ENCODE assay signal across 12 cellular contexts in the genomic region with DNA sequence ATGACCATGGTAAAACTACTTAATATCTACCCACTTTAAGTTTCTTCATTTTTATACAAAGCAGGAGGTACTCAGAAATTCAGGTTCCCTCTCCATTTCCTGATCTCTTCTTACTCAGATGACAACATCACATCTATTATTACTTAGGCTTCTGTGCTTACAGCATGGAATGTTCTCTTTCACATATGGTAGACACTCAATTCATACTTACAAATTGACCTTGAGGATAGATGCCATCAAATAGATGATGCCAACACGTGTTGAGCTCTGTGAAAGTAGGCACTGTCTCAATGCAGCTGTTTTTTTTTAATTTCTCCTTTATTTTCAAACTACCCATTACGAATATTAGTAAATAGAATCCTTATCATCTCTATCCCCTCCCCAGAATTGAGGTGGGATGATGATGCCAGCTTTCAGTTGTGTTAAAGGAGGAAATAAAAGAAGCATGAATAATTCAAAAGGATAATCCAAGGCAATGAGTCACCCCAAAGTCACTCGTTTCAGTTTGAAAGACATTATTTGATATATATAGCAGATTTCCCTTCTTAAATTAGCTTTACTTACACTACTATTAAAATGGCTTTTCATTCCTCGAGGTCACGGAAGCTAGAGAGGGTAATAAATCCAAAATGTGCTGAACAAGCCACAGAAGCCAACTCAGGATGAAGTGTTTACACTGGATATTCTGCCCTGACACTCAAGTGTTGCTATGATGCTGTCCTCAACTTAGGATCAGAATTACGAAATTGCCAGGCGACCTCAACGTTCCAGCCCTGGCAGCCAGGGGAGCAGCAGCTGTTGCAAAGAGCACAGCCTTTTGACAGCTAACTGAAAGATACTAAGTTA.
A peak's percentile ranks its signal among the peaks of the same experiment; 100 is the strongest.
DNase-seq lines count a peak whose midpoint lies in the region; ATAC-seq, FAIRE-seq and TF ChIP-seq lines count a peak whose summit lies in the region.
"Had no signal": no experiment of that assay in that cellular context is flagged by ENCODE, and none has a peak within 500 bp of the region (broad histone marks: within the 10 kb centered on the region; RNA-seq: fewer than 3 reads in every experiment).

No MANE protein-coding gene starts in this region.

- no peak for TF ChIP-seq EP300 in HepG2 (IDR thresholded peaks at IDR 0.05; ENCODE audit: low read depth in 2 of 2, low read length in 2 of 2)
- no peak for TF ChIP-seq EP300 in HepG2 (CRISPR knock-in tag; IDR thresholded peaks at IDR 0.05; ENCODE audit: borderline replicate concordance)

- H3K27me3 ChIP-seq in liver (ENCODE audit: control insufficient read depth in 4 of 4, insufficient read depth in 4 of 4, low read length in 3 of 4), result peaks cover 0 to 2% (median 0%) of the 10 kb centered on the region in 4 donors
- no peaks in the 10 kb centered on the region for H3K27me3 ChIP-seq in HepG2 (ENCODE audit: control insufficient read depth in 1 of 2, insufficient read depth in 2 of 2, low read length in 2 of 2)

- H3K4me2 ChIP-seq in HepG2 (ENCODE audit: low read depth, low read length), result no peak overlapping the region

- H4K20me1 ChIP-seq in HepG2 (ENCODE audit: insufficient read depth, low read length), result no peaks in the 10 kb centered on the region

- no peak for FAIRE-seq in HepG2 (lab: Jason Lieb, UNC)

- no peak for TF ChIP-seq POLR2A in HepG2 (IDR thresholded peaks at IDR 0.05; ENCODE audit: insufficient read depth in 1 of 2, low read depth in 2 of 2, low read length in 2 of 2)

- H3K27ac ChIP-seq in liver (ENCODE audit: low read depth in 1 of 2, low read length in 2 of 2), result no peak overlapping the region
- H3K27ac ChIP-seq in HepG2 (ENCODE audit: extremely low read length, insufficient read depth, low read length), result no peak overlapping the region
- H3K27ac ChIP-seq: prostate gland had no signal

- POLR2A ChIA-PET in HepG2 (lab: Yijun Ruan, JAX), result no interaction called here

- no TSS peak for BruUV-seq in HepG2 (replicated peaks; lab: Mats Ljungman, UMichigan)

- no peak for TF ChIP-seq CTCF in liver (IDR thresholded peaks at IDR 0.05; ENCODE audit: low read depth, low read length, missing input control)
- TF ChIP-seq CTCF in HepG2 (CRISPR knock-in tag; IDR thresholded peaks at IDR 0.05), result no peak
- TF ChIP-seq CTCF in foreskin fibroblast (IDR thresholded peaks at IDR 0.05; ENCODE audit: low read depth, low read length), result no peak
- TF ChIP-seq CTCF in GM10266 (IDR thresholded peaks at IDR 0.05; ENCODE audit: control insufficient read depth, insufficient read depth, low read depth, missing control alignments), result no peak

- H3K9ac ChIP-seq in liver (ENCODE audit: low read depth in 1 of 2, low read length in 2 of 2) (no peak overlapping the region), HepG2 (ENCODE audit: insufficient read depth, low read depth, low read length) (no peak overlapping the region)

- TF ChIP-seq RAD21 in liver (IDR thresholded peaks at IDR 0.05) (peak in 1 of 2 donors; percentile 26), HepG2 (CRISPR knock-in tag; IDR thresholded peaks at IDR 0.05) (no peak)

- H3K79me2 ChIP-seq in HepG2 (ENCODE audit: insufficient read depth, low read length), result no peaks in the 10 kb centered on the region

- intact Hi-C loops in HepG2 (cut with micrococcal nuclease; ENCODE audit: unreplicated experiment), result no loop called here

- ATAC-seq in HepG2, result no peak
- no peak for ATAC-seq in HG02973 (IDR thresholded peaks at IDR 0.05; ENCODE audit: unreplicated experiment)
- no peak for ATAC-seq in HG03108 (IDR thresholded peaks at IDR 0.05; ENCODE audit: unreplicated experiment)
- no peak for ATAC-seq in HG02678 (IDR thresholded peaks at IDR 0.05; ENCODE audit: unreplicated experiment)

- no peak for DNase-seq in HepG2 (ENCODE audit: low spot score)
- peak; percentile 29 for DNase-seq in RKO (ENCODE audit: low spot score)
- DNase-seq in foreskin fibroblast, result peak; percentile 80 to 84
- DNase-seq in GM10266 (ENCODE audit: extremely low spot score), result no peak
- DNase-seq: activated CD4-positive, alpha-beta T cell treated with anti-CD3 and anti-CD28 coated beads for 48 hours; CD4-positive, CD25-positive, alpha-beta regulatory T cell; NCI-H446 treated with DMSO at 0.1 percent for 48 hours had no signal

- H3K36me3 ChIP-seq in liver (ENCODE audit: control insufficient read depth in 4 of 4, insufficient read depth in 3 of 4, low read depth in 1 of 4, low read length in 3 of 4) (no peaks in the 10 kb centered on the region), HepG2 (replicated peaks in 1 of 2; ENCODE audit: control insufficient read depth in 1 of 2, insufficient read depth in 2 of 2, low read length in 2 of 2) (no peaks in the 10 kb centered on the region)
- H3K36me3 ChIP-seq: prostate gland had no signal

- H3K4me1 ChIP-seq in liver (ENCODE audit: control insufficient read depth in 4 of 4, insufficient read depth in 4 of 4, low read length in 3 of 4) (peaks cover 0 to 2% (median 0%) of the 10 kb centered on the region in 4 donors), HepG2 (ENCODE audit: insufficient read depth, low read length) (no peaks in the 10 kb centered on the region)
- H3K4me1 ChIP-seq: prostate gland had no signal

- H3K4me3 ChIP-seq in liver (ENCODE audit: low read depth in 1 of 3, low read length in 3 of 3) (no peak overlapping the region), HepG2 (replicated peaks in 1 of 3; ENCODE audit: insufficient read depth in 1 of 3, low read depth in 2 of 3, low read length in 3 of 3) (no peak overlapping the region), foreskin fibroblast (ENCODE audit: low read depth in 1 of 2, low read length in 2 of 2) (no peak overlapping the region)
- H3K4me3 ChIP-seq: prostate gland had no signal

- CTCF ChIA-PET in HepG2 (lab: Yijun Ruan, JAX; ENCODE audit: low intra/inter-chr PET ratio, low total read pairs), result no interaction called here

- in situ Hi-C loops in HepG2 (cut with HindIII; ENCODE audit: extremely low pct_ligation_motif_present, low pct_unique_long_range_greater_than_20kb), result no loop called here

- H3K9me3 ChIP-seq in liver (ENCODE audit: control insufficient read depth in 4 of 4, low read length in 3 of 4) (no peaks in the 10 kb centered on the region), HepG2 (ENCODE audit: low read length) (no peaks in the 10 kb centered on the region)
- H3K9me3 ChIP-seq: prostate gland had no signal

- WGBS in liver, result 51% methylated on average over 8 of the region's 8 CpGs
- 12% methylated on average over 8 of the region's 8 CpGs for WGBS in HepG2 (ENCODE audit: low lambda C conversion rate)

- no peak overlapping the region for H2AFZ ChIP-seq in HepG2 (ENCODE audit: low read length)

TF ChIP-seq in liver, 16 proteins besides CTCF, POLR2A, EP300 and RAD21 (continues in another document):
- no peak for TF ChIP-seq RXRA (IDR thresholded peaks at IDR 0.05)
- TF ChIP-seq, protein P1, sequence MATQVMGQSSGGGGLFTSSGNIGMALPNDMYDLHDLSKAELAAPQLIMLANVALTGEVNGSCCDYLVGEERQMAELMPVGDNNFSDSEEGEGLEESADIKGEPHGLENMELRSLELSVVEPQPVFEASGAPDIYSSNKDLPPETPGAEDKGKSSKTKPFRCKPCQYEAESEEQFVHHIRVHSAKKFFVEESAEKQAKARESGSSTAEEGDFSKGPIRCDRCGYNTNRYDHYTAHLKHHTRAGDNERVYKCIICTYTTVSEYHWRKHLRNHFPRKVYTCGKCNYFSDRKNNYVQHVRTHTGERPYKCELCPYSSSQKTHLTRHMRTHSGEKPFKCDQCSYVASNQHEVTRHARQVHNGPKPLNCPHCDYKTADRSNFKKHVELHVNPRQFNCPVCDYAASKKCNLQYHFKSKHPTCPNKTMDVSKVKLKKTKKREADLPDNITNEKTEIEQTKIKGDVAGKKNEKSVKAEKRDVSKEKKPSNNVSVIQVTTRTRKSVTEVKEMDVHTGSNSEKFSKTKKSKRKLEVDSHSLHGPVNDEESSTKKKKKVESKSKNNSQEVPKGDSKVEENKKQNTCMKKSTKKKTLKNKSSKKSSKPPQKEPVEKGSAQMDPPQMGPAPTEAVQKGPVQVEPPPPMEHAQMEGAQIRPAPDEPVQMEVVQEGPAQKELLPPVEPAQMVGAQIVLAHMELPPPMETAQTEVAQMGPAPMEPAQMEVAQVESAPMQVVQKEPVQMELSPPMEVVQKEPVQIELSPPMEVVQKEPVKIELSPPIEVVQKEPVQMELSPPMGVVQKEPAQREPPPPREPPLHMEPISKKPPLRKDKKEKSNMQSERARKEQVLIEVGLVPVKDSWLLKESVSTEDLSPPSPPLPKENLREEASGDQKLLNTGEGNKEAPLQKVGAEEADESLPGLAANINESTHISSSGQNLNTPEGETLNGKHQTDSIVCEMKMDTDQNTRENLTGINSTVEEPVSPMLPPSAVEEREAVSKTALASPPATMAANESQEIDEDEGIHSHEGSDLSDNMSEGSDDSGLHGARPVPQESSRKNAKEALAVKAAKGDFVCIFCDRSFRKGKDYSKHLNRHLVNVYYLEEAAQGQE (IDR thresholded peaks at IDR 0.05), result no peak

TF ChIP-seq in HepG2, 621 proteins besides CTCF, POLR2A, EP300 and RAD21 (continues in another document):
- no peak for TF ChIP-seq POLR2G (IDR thresholded peaks at IDR 0.05; ENCODE audit: low read depth, low read length)
- TF ChIP-seq, protein P2, sequence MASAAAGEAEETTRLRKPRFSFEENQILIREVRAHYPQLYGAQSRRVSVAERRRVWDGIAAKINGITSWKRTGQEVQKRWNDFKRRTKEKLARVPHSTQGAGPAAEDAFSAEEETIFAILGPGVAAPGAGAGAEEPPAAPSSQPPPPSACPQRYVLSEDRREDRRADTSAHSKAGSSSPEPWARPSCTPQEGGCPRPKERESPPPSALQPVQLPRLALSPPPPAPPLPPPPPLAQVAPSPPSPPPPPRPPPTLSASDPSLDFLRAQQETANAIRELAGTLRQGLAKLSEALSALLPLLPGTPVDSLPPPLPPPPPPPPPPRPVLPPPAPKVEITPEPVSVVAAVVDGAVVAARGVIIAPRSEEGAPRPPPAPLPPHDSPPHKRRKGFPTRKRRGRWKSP (CRISPR knock-in tag; IDR thresholded peaks at IDR 0.05), result no peak
- TF ChIP-seq, protein P3, sequence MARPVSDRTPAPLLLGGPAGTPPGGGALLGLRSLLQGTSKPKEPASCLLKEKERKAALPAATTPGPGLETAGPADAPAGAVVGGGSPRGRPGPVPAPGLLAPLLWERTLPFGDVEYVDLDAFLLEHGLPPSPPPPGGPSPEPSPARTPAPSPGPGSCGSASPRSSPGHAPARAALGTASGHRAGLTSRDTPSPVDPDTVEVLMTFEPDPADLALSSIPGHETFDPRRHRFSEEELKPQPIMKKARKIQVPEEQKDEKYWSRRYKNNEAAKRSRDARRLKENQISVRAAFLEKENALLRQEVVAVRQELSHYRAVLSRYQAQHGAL (CRISPR knock-in tag; IDR thresholded peaks at IDR 0.05; ENCODE audit: not compliant biosample characterization), result no peak

Comparison
In these comparisons a context has a peak if more than half of its experiments do, and no peak if none do; other contexts are left out.
1. DNase-seq: peak in RKO (single experiment) and foreskin fibroblast (2 of 2); none in HepG2 (single experiment) and GM10266 (single experiment).